Comparison of ENCODE assay signal across 10 cellular contexts in the genomic region with DNA sequence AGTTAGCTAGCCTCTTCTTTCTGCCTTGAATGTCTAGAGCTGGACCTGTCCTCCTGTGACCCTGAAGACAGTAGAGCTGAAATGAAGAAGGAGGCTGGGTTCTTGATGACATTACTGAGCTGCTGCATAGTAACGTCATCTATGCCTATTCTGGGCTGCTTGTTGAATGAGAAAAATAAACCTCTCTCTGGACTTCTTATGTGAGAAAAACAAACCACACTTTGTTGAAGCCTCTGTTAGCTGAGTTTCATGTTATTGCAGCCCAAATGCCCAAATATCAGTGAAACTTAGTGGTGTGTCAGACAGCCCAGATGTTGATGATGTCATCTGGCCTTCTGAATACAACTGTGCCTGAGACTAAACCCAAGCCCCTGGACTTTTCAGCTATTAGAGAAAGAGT.
DNase-seq lines count a peak whose midpoint lies in the region; ATAC-seq, FAIRE-seq and TF ChIP-seq lines count a peak whose summit lies in the region.
"Had no signal": no experiment of that assay in that cellular context is flagged by ENCODE, and none has a peak within 500 bp of the region (broad histone marks: within the 10 kb centered on the region; RNA-seq: fewer than 3 reads in every experiment).

No MANE protein-coding gene starts in this region.

- peak overlapping the region; percentile 19; the same call in 1 of the 2 replicates for H2AFZ ChIP-seq in GM12878 (ENCODE audit: control insufficient read depth, low read depth, low read length)

- peak overlapping the region; percentile 35; the same call in 1 of the 2 replicates for H3K9ac ChIP-seq in GM12878 (ENCODE audit: control insufficient read depth, insufficient read depth, low read length)

- H3K4me2 ChIP-seq in GM12878 (ENCODE audit: control insufficient read depth, insufficient read depth): peak overlapping the region; percentile 26
- H3K4me2 ChIP-seq: A549 had no signal

- no peak for TF ChIP-seq CTCF in GM12878 (IDR thresholded peaks at IDR 0.05 in 2 of 3, conservative IDR thresholded peaks at IDR 0.05 in 1 of 3; ENCODE audit: control insufficient read depth in 2 of 3, extremely low read depth in 1 of 3, insufficient read depth in 1 of 3, low read depth in 3 of 3, low read length in 3 of 3)

- FAIRE-seq in GM12878 (lab: Jason Lieb, UNC): peak; percentile 44
- FAIRE-seq: A549 had no signal

- RAD21 ChIA-PET in GM12878 (lab: Charles Lee; ENCODE audit: unreplicated experiment): interaction anchor here (0.8 to 3.0 kb wide), 15 partner anchors 12 to 791 kb away, joined by 3 to 18 read pairs (median 5); partner anchors contain the start of genes FNTB, FUT8 and MAX

- peaks cover 3% of the 10 kb centered on the region for H3K27me3 Mint-ChIP-seq in activated CD4-positive, alpha-beta T cell treated with anti-CD3 and anti-CD28 coated beads, Interleukin-2, amount 10 ng/mL, durations not matched to agents 24 days and 14 days
- H3K27me3 Mint-ChIP-seq in stimulated activated memory B cell treated with anti-CD40 and anti-IgM and Interleukin-4, amounts not matched to agents 10 μg/mL and 1 μg/mL and 100 μg/mL, for 72 hours: no peaks in the 10 kb centered on the region

- peak; percentile 40; the same call in 1 of the 2 replicates for TF ChIP-seq POLR2A in GM12878 (IDR thresholded peaks at IDR 0.05; ENCODE audit: low read depth, low read length)

- peak; percentile 62 for DNase-seq in activated CD4-positive, alpha-beta T cell treated with anti-CD3 and anti-CD28 coated beads, Interleukin-2, amount 10 ng/mL, durations not matched to agents 24 days and 14 days
- no peak for DNase-seq in activated CD4-positive, alpha-beta T cell treated with anti-CD3 and anti-CD28 coated beads for 48 hours
- peak; percentile 91 for DNase-seq in GM12878 (ENCODE audit: low read depth, low spot score)
- DNase-seq in NCI-H774 (lab: John Stamatoyannopoulos, UW): no peak
- no peak for DNase-seq in activated CD4-positive, CD25-positive, alpha-beta regulatory T cell (lab: John Stamatoyannopoulos, UW)
- no peak for DNase-seq in NCI-H2081 (lab: John Stamatoyannopoulos, UW)

- peaks cover 39% of the 10 kb centered on the region for H3K4me1 Mint-ChIP-seq in activated CD4-positive, alpha-beta T cell treated with anti-CD3 and anti-CD28 coated beads, Interleukin-2, amount 10 ng/mL, durations not matched to agents 24 days and 14 days
- peaks cover 61% of the 10 kb centered on the region for H3K4me1 Mint-ChIP-seq in stimulated activated memory B cell treated with anti-CD40 and anti-IgM and Interleukin-4, amounts not matched to agents 10 μg/mL and 1 μg/mL and 100 μg/mL, for 72 hours

- ATAC-seq in HG03045 (IDR thresholded peaks at IDR 0.05; ENCODE audit: unreplicated experiment) (peak; percentile 83), GM12878 (peak; percentile 88)
- peak; percentile 91 for ATAC-seq in stimulated activated memory B cell treated with anti-CD40 and anti-IgM and Interleukin-4, amounts not matched to agents 10 μg/mL and 1 μg/mL and 100 μg/mL, for 72 hours
- ATAC-seq: A549 had no signal

- no peaks in the 10 kb centered on the region for H3K9me3 Mint-ChIP-seq in activated CD4-positive, alpha-beta T cell treated with anti-CD3 and anti-CD28 coated beads, Interleukin-2, amount 10 ng/mL, durations not matched to agents 24 days and 14 days
- no peaks in the 10 kb centered on the region for H3K9me3 Mint-ChIP-seq in stimulated activated memory B cell treated with anti-CD40 and anti-IgM and Interleukin-4, amounts not matched to agents 10 μg/mL and 1 μg/mL and 100 μg/mL, for 72 hours
- H3K9me3 Mint-ChIP-seq: neural crest cell had no signal

- CTCF ChIA-PET in GM12878 (lab: Yijun Ruan, JAX): interaction anchor here (0.6 to 8.1 kb wide), 20 partner anchors 8 to 792 kb away, joined by 3 to 125 read pairs (median 4); partner anchors contain the start of gene FUT8

- WGBS in GM12878 (ENCODE audit: insufficient coverage, insufficient replicate concordance, low lambda C conversion rate, missing lambda C conversion rate): 0% methylated on average over 1 of the region's 1 CpG

- no peaks in the 10 kb centered on the region for H3K27me3 ChIP-seq in GM12878 (replicated peaks in 1 of 2; ENCODE audit: control insufficient read depth in 2 of 2, insufficient read depth in 2 of 2, low read length in 1 of 2)

- TF ChIP-seq RAD21 in GM12878 (IDR thresholded peaks at IDR 0.05; ENCODE audit: insufficient read depth, low read depth, low read length): peak; percentile 38

- no peaks in the 10 kb centered on the region for H3K36me3 ChIP-seq in GM12878 (ENCODE audit: control insufficient read depth in 2 of 2, insufficient read depth in 2 of 2, low read length in 1 of 2)

- H3K9me3 ChIP-seq in GM12878 (replicated peaks; ENCODE audit: control insufficient read depth, insufficient read depth, low read length): no peaks in the 10 kb centered on the region; the same call in 2 of the 3 replicates
- H3K9me3 ChIP-seq: A549 had no signal

- intact Hi-C loops in activated CD4-positive, alpha-beta T cell treated with anti-CD3 and anti-CD28 coated beads, Interleukin-2, amount 10 ng/mL, durations not matched to agents 24 days and 14 days (cut with micrococcal nuclease): loop anchor here (1.0 kb wide), 1 partner anchor 11 kb away; no protein-coding TSS in a partner anchor
- intact Hi-C loops in GM12878 (cut with micrococcal nuclease; ENCODE audit: unreplicated experiment): loop anchor here (1.0 to 5.0 kb wide), 7 partner anchors 10 to 438 kb away; no protein-coding TSS in a partner anchor

- no peaks in the 10 kb centered on the region for H4K20me1 ChIP-seq in GM12878 (ENCODE audit: control insufficient read depth, insufficient read depth)

- no peaks in the 10 kb centered on the region for H3K79me2 ChIP-seq in GM12878 (ENCODE audit: control insufficient read depth, insufficient read depth, low read length)

- peak overlapping the region; percentile 37 for H3K4me3 Mint-ChIP-seq in activated CD4-positive, alpha-beta T cell treated with anti-CD3 and anti-CD28 coated beads, Interleukin-2, amount 10 ng/mL, durations not matched to agents 24 days and 14 days
- peak overlapping the region; percentile 48 for H3K4me3 Mint-ChIP-seq in stimulated activated memory B cell treated with anti-CD40 and anti-IgM and Interleukin-4, amounts not matched to agents 10 μg/mL and 1 μg/mL and 100 μg/mL, for 72 hours
- H3K4me3 Mint-ChIP-seq: neural crest cell had no signal

- no TSS peak for BruUV-seq in GM12878 (replicated peaks; lab: Mats Ljungman, UMichigan)

- in situ Hi-C loops in GM12878 (cut with MboI): loop anchor here (5.0 to 10.0 kb wide), 5 partner anchors 115 to 898 kb away; no protein-coding TSS in a partner anchor

- SMC1A ChIA-PET in GM12878 (lab: Charles Lee; ENCODE audit: uncharacterized antibody, unreplicated experiment): interaction anchor here (0.6 to 3.6 kb wide), 35 partner anchors 8 to 901 kb away, joined by 3 to 20 read pairs (median 4); partner anchors contain the start of gene FUT8

- H3K4me1 ChIP-seq in GM12878 (ENCODE audit: control insufficient read depth, insufficient read depth, low read length): peaks cover 33% of the 10 kb centered on the region

- peak overlapping the region; percentile 59 for H3K27ac ChIP-seq in GM12878 (ENCODE audit: control insufficient read depth, insufficient read depth)

- H3K36me3 Mint-ChIP-seq in activated CD4-positive, alpha-beta T cell treated with anti-CD3 and anti-CD28 coated beads, Interleukin-2, amount 10 ng/mL, durations not matched to agents 24 days and 14 days (ENCODE audit: low read depth): no peaks in the 10 kb centered on the region
- no peaks in the 10 kb centered on the region for H3K36me3 Mint-ChIP-seq in stimulated activated memory B cell treated with anti-CD40 and anti-IgM and Interleukin-4, amounts not matched to agents 10 μg/mL and 1 μg/mL and 100 μg/mL, for 72 hours

- POLR2A ChIA-PET in GM12878 (lab: Charles Lee): interaction anchor here (0.5 to 1.9 kb wide), 6 partner anchors 26 to 243 kb away, joined by 3 to 7 read pairs (median 4); partner anchors contain the start of gene FUT8

- H3K4me3 ChIP-seq in GM12878: no peak overlapping the region
- H3K4me3 ChIP-seq: A549 had no signal

- TF ChIP-seq EP300 in GM12878 (IDR thresholded peaks at IDR 0.05; ENCODE audit: borderline replicate concordance in 1 of 2, control insufficient read depth in 1 of 2, low read depth in 2 of 2, low read length in 2 of 2): peak in 1 of 2 experiments; percentile 53; a peak in 1 of 4 replicates

- peak overlapping the region; percentile 78 for H3K27ac Mint-ChIP-seq in activated CD4-positive, alpha-beta T cell treated with anti-CD3 and anti-CD28 coated beads, Interleukin-2, amount 10 ng/mL, durations not matched to agents 24 days and 14 days
- H3K27ac Mint-ChIP-seq in stimulated activated memory B cell treated with anti-CD40 and anti-IgM and Interleukin-4, amounts not matched to agents 10 μg/mL and 1 μg/mL and 100 μg/mL, for 72 hours: peak overlapping the region; percentile 87

TF ChIP-seq in GM12878, 131 proteins besides CTCF, POLR2A, EP300 and RAD21 (continues in another document):
- TF ChIP-seq RCOR1 (conservative IDR thresholded peaks at IDR 0.05; ENCODE audit: low read depth, low read length): no peak
- TF ChIP-seq POU2F2 (IDR thresholded peaks at IDR 0.05; ENCODE audit: borderline replicate concordance, low read depth, low read length): peak; percentile 28; the same call in 1 of the 3 replicates
- TF ChIP-seq JUNB (IDR thresholded peaks at IDR 0.05): peak; percentile 72
- TF ChIP-seq BCL11A (IDR thresholded peaks at IDR 0.05; ENCODE audit: low read depth, low read length): peak; percentile 51; the same call in 1 of the 2 replicates
- TF ChIP-seq HDAC2 (IDR thresholded peaks at IDR 0.05): no peak
- no peak for TF ChIP-seq ESRRA (IDR thresholded peaks at IDR 0.05; ENCODE audit: low read length)
- TF ChIP-seq, protein P1, sequence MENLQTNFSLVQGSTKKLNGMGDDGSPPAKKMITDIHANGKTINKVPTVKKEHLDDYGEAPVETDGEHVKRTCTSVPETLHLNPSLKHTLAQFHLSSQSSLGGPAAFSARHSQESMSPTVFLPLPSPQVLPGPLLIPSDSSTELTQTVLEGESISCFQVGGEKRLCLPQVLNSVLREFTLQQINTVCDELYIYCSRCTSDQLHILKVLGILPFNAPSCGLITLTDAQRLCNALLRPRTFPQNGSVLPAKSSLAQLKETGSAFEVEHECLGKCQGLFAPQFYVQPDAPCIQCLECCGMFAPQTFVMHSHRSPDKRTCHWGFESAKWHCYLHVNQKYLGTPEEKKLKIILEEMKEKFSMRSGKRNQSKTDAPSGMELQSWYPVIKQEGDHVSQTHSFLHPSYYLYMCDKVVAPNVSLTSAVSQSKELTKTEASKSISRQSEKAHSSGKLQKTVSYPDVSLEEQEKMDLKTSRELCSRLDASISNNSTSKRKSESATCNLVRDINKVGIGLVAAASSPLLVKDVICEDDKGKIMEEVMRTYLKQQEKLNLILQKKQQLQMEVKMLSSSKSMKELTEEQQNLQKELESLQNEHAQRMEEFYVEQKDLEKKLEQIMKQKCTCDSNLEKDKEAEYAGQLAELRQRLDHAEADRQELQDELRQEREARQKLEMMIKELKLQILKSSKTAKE (IDR thresholded peaks at IDR 0.05; ENCODE audit: low read depth, poor library complexity, severe bottlenecking): peak; percentile 82
- TF ChIP-seq FOXM1 (IDR thresholded peaks at IDR 0.05; ENCODE audit: low read depth, low read length): peak; percentile 95

Comparison
In these comparisons a context has a peak if more than half of its experiments do, and no peak if none do; other contexts are left out.
1. DNase-seq: peak in activated CD4-positive, alpha-beta T cell treated with anti-CD3 and anti-CD28 coated beads, Interleukin-2, amount 10 ng/mL, durations not matched to agents 24 days and 14 days (single experiment) and GM12878 (single experiment); none in activated CD4-positive, alpha-beta T cell treated with anti-CD3 and anti-CD28 coated beads for 48 hours (single experiment), NCI-H774 (single experiment), activated CD4-positive, CD25-positive, alpha-beta regulatory T cell (0 of 4) and NCI-H2081 (0 of 2).
2. Peak in every context shown above with its lines, with median percentiles within 50 percentile points of each other: ATAC-seq.